8 cellular contexts compared by ENCODE assay signal in genomic region chr13:19601749-19602725, GRCh38. TPM values are rescaled to one million over a fixed set of nuclear protein-coding genes. Genes with fewer than 3 reads are reported as not detected.
DNase-seq lines count a peak whose midpoint lies in the region; ATAC-seq, FAIRE-seq and TF ChIP-seq lines count a peak whose summit lies in the region.

No MANE protein-coding gene starts in this region.

- peak overlapping the region; percentile 80 for H3K4me2 ChIP-seq in A549

- TF ChIP-seq EP300 in A549 (IDR thresholded peaks at IDR 0.05), result no peak

- H3K27ac ChIP-seq in A549 (peak overlapping the region; percentile 93 to 100), esophagus squamous epithelium (peak overlapping the region in 1 of 4 donors; percentile 53)

- POLR2A ChIA-PET in A549 (lab: Yijun Ruan, JAX), result interaction anchor here (1.0 to 1.9 kb wide), 3 partner anchors 32 to 262 kb away, joined by 3 to 7 read pairs (median 6); partner anchors contain the start of genes MPHOSPH8, PSPC1 and ZMYM5

- H3K27me3 Mint-ChIP-seq in nephron progenitor cell (ENCODE audit: low read depth, poor library complexity), result peaks cover 63% of the 10 kb centered on the region

- no peaks in the 10 kb centered on the region for H3K36me3 ChIP-seq in esophagus squamous epithelium

- ATAC-seq in A549 (peak; percentile 91), HG02571 (IDR thresholded peaks at IDR 0.05; ENCODE audit: unreplicated experiment) (peak; percentile 79)

- 13% methylated on average over 3 of the region's 108 CpGs for WGBS in A549 (ENCODE audit: missing lambda C conversion rate)
- 0 to 17% methylated on average over 2 to 16 of the region's 108 CpGs for WGBS in esophagus squamous epithelium, 2 donors

- H3K9me3 Mint-ChIP-seq in nephron progenitor cell, result peaks cover 51% of the 10 kb centered on the region

- peak; percentile 68 for TF ChIP-seq POLR2A in A549 (IDR thresholded peaks at IDR 0.05; ENCODE audit: low read length)
- peak; percentile 55; the same call in 1 of the 2 replicates for TF ChIP-seq POLR2A in GM12891 (IDR thresholded peaks at IDR 0.05; ENCODE audit: low read depth, low read length)
- TF ChIP-seq POLR2A in esophagus squamous epithelium (IDR thresholded peaks at IDR 0.05), result no peak

- intact Hi-C loops in esophagus squamous epithelium (cut with DNase I), result no loop called here

- no peak overlapping the region for H3K27ac Mint-ChIP-seq in nephron progenitor cell

- H3K4me3 Mint-ChIP-seq in nephron progenitor cell, result peak overlapping the region; percentile 74

- TF ChIP-seq CTCF in A549 (IDR thresholded peaks at IDR 0.05) (peak; percentile 22; the same call in 1 of the 3 replicates), esophagus squamous epithelium (IDR thresholded peaks at IDR 0.05) (peak in 1 of 6 experiments; percentile 39), nephron progenitor cell (IDR thresholded peaks at IDR 0.05) (no peak)

- peaks cover 0 to 62% (median 0%) of the 10 kb centered on the region in 4 donors for H3K27me3 ChIP-seq in esophagus squamous epithelium

- 0 out of 5 replicates have a peak, but pooled peaks of 1 of the 2 experiments have one; percentile 11 for TF ChIP-seq RAD21 in A549 (conservative IDR thresholded peaks at IDR 0.05 in 1 of 2, IDR thresholded peaks at IDR 0.05 in 1 of 2)

- H3K4me1 Mint-ChIP-seq in nephron progenitor cell, result no peaks in the 10 kb centered on the region

- peak overlapping the region; percentile 73 for H3K4me3 ChIP-seq in A549
- H3K4me3 ChIP-seq in esophagus squamous epithelium, result peak overlapping the region; percentile 37 to 88 (median 60)

- H3K9me3 ChIP-seq in A549 (no peaks in the 10 kb centered on the region), esophagus squamous epithelium (no peaks in the 10 kb centered on the region)

- peaks cover 21% of the 10 kb centered on the region for H3K36me3 Mint-ChIP-seq in nephron progenitor cell (ENCODE audit: low read depth)

- H3K4me1 ChIP-seq in A549, result peaks cover 54% of the 10 kb centered on the region
- peaks cover 8 to 23% (median 10%) of the 10 kb centered on the region in 3 donors for H3K4me1 ChIP-seq in esophagus squamous epithelium

- no peak for FAIRE-seq in A549 (lab: Jason Lieb, UNC)
- peak; percentile 43 for FAIRE-seq in GM12891 (lab: Jason Lieb, UNC)

- DNase-seq in A549 (ENCODE audit: low read depth in 1 of 2, low spot score in 1 of 2) (peak; percentile 38 to 53), GM12891 (ENCODE audit: insufficient read length, low spot score) (peak; percentile 76), NCI-H1048 (lab: John Stamatoyannopoulos, UW) (peak; percentile 9), esophagus squamous epithelium (lab: John Stamatoyannopoulos, UW) (no peak), nephron progenitor cell (peak; percentile 68), inferior parietal cortex (ENCODE audit: extremely low spot score) (no peak)
- DNase-seq in activated CD4-positive, alpha-beta T cell treated with anti-CD3 and anti-CD28 coated beads, Interleukin-2, amount 50 U/mL, for 48 hours, result peak; percentile 38 to 50

- CTCF ChIA-PET in A549 (lab: Yijun Ruan, JAX), result interaction anchor here (1.1 to 2.2 kb wide), 5 partner anchors 14 to 36 kb away, joined by 3 to 10 read pairs (median 3); no protein-coding TSS in a partner anchor

TF ChIP-seq in A549, 52 proteins besides CTCF, POLR2A, EP300 and RAD21 (continues in another document):
- TF ChIP-seq HMGXB4 (CRISPR knock-in tag; IDR thresholded peaks at IDR 0.05; ENCODE audit: borderline replicate concordance) (no peak), EHMT2 (IDR thresholded peaks at IDR 0.05; ENCODE audit: low read depth) (no peak), RNF2 (IDR thresholded peaks at IDR 0.05; ENCODE audit: borderline replicate concordance, low read depth) (0 out of 2 replicates have a peak, but pooled peaks have one; percentile 33), JUN (IDR thresholded peaks at IDR 0.05) (peak in 1 of 2 experiments; percentile 51; a peak in 1 of 5 replicates), MAX (IDR thresholded peaks at IDR 0.05) (0 out of 2 replicates have a peak, but pooled peaks have one; percentile 60), E2F6 (IDR thresholded peaks at IDR 0.05; ENCODE audit: borderline replicate concordance, low read depth) (0 out of 2 replicates have a peak, but pooled peaks have one; percentile 51), SMC3 (IDR thresholded peaks at IDR 0.05) (0 out of 3 replicates have a peak, but pooled peaks have one; percentile 15)

TF ChIP-seq in GM12891, 5 proteins besides CTCF, POLR2A, EP300 and RAD21:
- TF ChIP-seq POLR2AphosphoS5 (IDR thresholded peaks at IDR 0.05; ENCODE audit: low read depth, low read length) (no peak), TAF1 (IDR thresholded peaks at IDR 0.05; ENCODE audit: low read depth, low read length) (0 out of 2 replicates have a peak, but pooled peaks have one; percentile 26), SPI1 (IDR thresholded peaks at IDR 0.05; ENCODE audit: low read depth, low read length) (peak; percentile 67), PAX5 (IDR thresholded peaks at IDR 0.05; ENCODE audit: insufficient read depth, low read length, severe bottlenecking) (no peak), POU2F2 (IDR thresholded peaks at IDR 0.05; ENCODE audit: low read depth, low read length) (no peak)

RNA-seq across cellular contexts. Expression of gene MPHOSPH8, which starts 31.4 kb away (rescaled TPM):
- 16.2 TPM in 2 replicates for polyA plus RNA-seq in A549 (2011; rRNA removed)
- 4.9 and 5.0 TPM in 2 replicates for polyA plus RNA-seq in A549 (2012; cell fraction: cytosol; rRNA removed)
- polyA plus RNA-seq in A549 (2012; cell fraction: nucleus; rRNA removed), result 3.7 and 5.7 TPM in 2 replicates
- 15.0 to 15.5 TPM (median 15.2 TPM) in 3 replicates for polyA plus RNA-seq in A549 (2017; fragmentation: RNase III; extraction: RNeasy Plus Mini Kit Qiagen cat#74134 plus additional on column Dnase treatment)
- polyA minus RNA-seq in A549 (2011; rRNA and poly(A)+ RNA removed), result 3.0 and 3.3 TPM in 2 replicates
- 31.0 TPM for polyA plus RNA-seq in GM12891 (2012; ENCODE audit: low read depth, missing spikeins)
- total RNA-seq in esophagus squamous epithelium, result 10 to 100 TPM; 11.1 to 26.7 (median 21.4) TPM

RNA-seq across cellular contexts. Expression of gene TPTE2, which starts 40.7 kb away (rescaled TPM):
- polyA plus RNA-seq in A549 (2011; rRNA removed) (not detected in 2 replicates), A549 (2017; fragmentation: RNase III; extraction: RNeasy Plus Mini Kit Qiagen cat#74134 plus additional on column Dnase treatment) (not detected in 3 replicates)
- not detected in 2 replicates for polyA plus RNA-seq in A549 (2012; cell fraction: cytosol; rRNA removed)
- polyA plus RNA-seq in A549 (2012; cell fraction: nucleus; rRNA removed), result not detected in 2 replicates
- polyA minus RNA-seq in A549 (2011; rRNA and poly(A)+ RNA removed), result not detected in 2 replicates
- 0.63 TPM for polyA plus RNA-seq in GM12891 (2012; ENCODE audit: low read depth, missing spikeins)
- not detected for total RNA-seq in esophagus squamous epithelium

Comparison
In these comparisons a context has a peak if more than half of its experiments do, and no peak if none do; other contexts are left out.
1. DNase-seq: peak in A549 (2 of 2), GM12891 (single experiment), NCI-H1048 (single experiment), activated CD4-positive, alpha-beta T cell treated with anti-CD3 and anti-CD28 coated beads, Interleukin-2, amount 50 U/mL, for 48 hours (2 of 2) and nephron progenitor cell (single experiment); none in esophagus squamous epithelium (single experiment) and inferior parietal cortex (single experiment).
2. POLR2A ChIP-seq: peak in A549 (single experiment) and GM12891 (single experiment); none in esophagus squamous epithelium (0 of 4).